Comparison of ENCODE assay signal across 8 cellular contexts in genomic region chr14:89956294-89957009, GRCh38. TPM values are rescaled to one million over a fixed set of nuclear protein-coding genes. Genes with fewer than 3 reads are reported as not detected.
DNase-seq lines count a peak whose midpoint lies in the region; ATAC-seq lines count a peak whose summit lies in the region.

No MANE protein-coding gene starts in this region.

- CTCF ChIA-PET in activated CD4-positive, alpha-beta memory T cell treated with anti-CD3 and anti-CD28 coated beads for 36 hours (lab: Charles Lee) = interaction anchor here (1.4 to 7.1 kb wide), 4 partner anchors 10 to 104 kb away, joined by 4 to 61 read pairs (median 17); no protein-coding TSS in a partner anchor

- peak overlapping the region; percentile 97 for H3K27ac Mint-ChIP-seq in activated CD4-positive, alpha-beta memory T cell treated with anti-CD3 and anti-CD28 coated beads for 36 hours

- 13 to 14% methylated on average over 31 to 32 of the region's 38 CpGs for whole genome bisulfite sequencing in mesodermal cell (ENCODE audit: insufficient coverage in 2 of 2), 2 experiments

- peak overlapping the region; percentile 96 for H3K27ac ChIP-seq in mesodermal cell (ENCODE audit: low read depth, low read length, severe bottlenecking)

- peaks cover 42% of the 10 kb centered on the region for H3K36me3 Mint-ChIP-seq in activated CD4-positive, alpha-beta memory T cell treated with anti-CD3 and anti-CD28 coated beads for 36 hours

- ATAC-seq in HG03095 (IDR thresholded peaks at IDR 0.05; ENCODE audit: unreplicated experiment) = peak; percentile 27

- peak overlapping the region; percentile 85 for H3K4me3 ChIP-seq in mesodermal cell (ENCODE audit: extremely low read depth, insufficient read depth, low read length, poor library complexity, severe bottlenecking)

- H3K9me3 ChIP-seq in mesodermal cell (ENCODE audit: control insufficient read depth, low read length) = no peaks in the 10 kb centered on the region

- H3K9me3 Mint-ChIP-seq in activated CD4-positive, alpha-beta memory T cell treated with anti-CD3 and anti-CD28 coated beads for 36 hours = no peaks in the 10 kb centered on the region

- POLR2A ChIA-PET in activated CD4-positive, alpha-beta memory T cell treated with anti-CD3 and anti-CD28 coated beads for 36 hours (lab: Charles Lee) = interaction anchor here (1.1 to 1.9 kb wide), 8 partner anchors 9 to 527 kb away, joined by 3 to 11 read pairs (median 4); partner anchors contain the start of genes KCNK13 and PSMC1

- H3K4me1 Mint-ChIP-seq in activated CD4-positive, alpha-beta memory T cell treated with anti-CD3 and anti-CD28 coated beads for 36 hours (ENCODE audit: low read depth) = peaks cover 57% of the 10 kb centered on the region

- peak overlapping the region; percentile 96 for H3K4me3 Mint-ChIP-seq in activated CD4-positive, alpha-beta memory T cell treated with anti-CD3 and anti-CD28 coated beads for 36 hours

- DNase-seq in SKM-1 treated with dmso at 0.1 percent for 144 hours (lab: John Stamatoyannopoulos, UW; ENCODE audit: unreplicated experiment) (peak; percentile 28), SKM-1 (lab: John Stamatoyannopoulos, UW; ENCODE audit: unreplicated experiment) (no peak), NCI-H510A (lab: John Stamatoyannopoulos, UW) (peak; percentile 25)
- DNase-seq in activated CD4-positive, alpha-beta memory T cell treated with anti-CD3 and anti-CD28 coated beads for 36 hours = peak; percentile 96
- DNase-seq in effector CD4-positive, alpha-beta T cell = peak; percentile 73
- DNase-seq in stimulated activated CD8-positive, alpha-beta memory T cell treated with anti-CD3 and anti-CD28 coated beads, Interleukin-15, amount 100 ng/mL, for 48 hours (ENCODE audit: low read depth in 2 of 2) = peak; percentile 80 to 88

- no peaks in the 10 kb centered on the region for H3K27me3 Mint-ChIP-seq in activated CD4-positive, alpha-beta memory T cell treated with anti-CD3 and anti-CD28 coated beads for 36 hours

- peaks cover 3% of the 10 kb centered on the region for H3K4me1 ChIP-seq in mesodermal cell (ENCODE audit: control insufficient read depth, insufficient read depth, low read length, poor library complexity, severe bottlenecking)

- peaks cover 37% of the 10 kb centered on the region for H3K36me3 ChIP-seq in mesodermal cell (ENCODE audit: control insufficient read depth, insufficient read depth, low read length)

- intact Hi-C loops in activated CD4-positive, alpha-beta memory T cell treated with anti-CD3 and anti-CD28 coated beads for 36 hours (cut with micrococcal nuclease) = loop anchor here (1.0 to 10.0 kb wide), 6 partner anchors 376 to 1402 kb away; partner anchors contain the start of genes EML5, NRDE2 and PTPN21

RNA-seq across cellular contexts. Expression of gene TDP1, which starts 0.7 kb away (rescaled TPM):
- total RNA-seq in activated CD4-positive, alpha-beta memory T cell treated with anti-CD3 and anti-CD28 coated beads for 36 hours = 10 to 100 TPM; 99.3 TPM
- 34.2 TPM for polyA plus RNA-seq in mesodermal cell (2013, experiment 1 of 2)
- 28.4 TPM for polyA plus RNA-seq in mesodermal cell (2013, experiment 2 of 2)

RNA-seq across cellular contexts. Expression of gene EFCAB11, which starts 1.9 kb away (rescaled TPM):
- 10 to 100 TPM; 10.6 to 10.8 TPM for total RNA-seq in activated CD4-positive, alpha-beta memory T cell treated with anti-CD3 and anti-CD28 coated beads for 36 hours
- 15.8 TPM for polyA plus RNA-seq in mesodermal cell (2013, experiment 1 of 2)
- polyA plus RNA-seq in mesodermal cell (2013, experiment 2 of 2) = 24.9 TPM
